ENCODE assay signal across 22 cellular contexts in genomic region chr11:95832763-95833162, GRCh38. TPM values are rescaled to one million over a fixed set of nuclear protein-coding genes. Genes with fewer than 3 reads are reported as not detected.
DNase-seq lines count a peak whose midpoint lies in the region; ATAC-seq and TF ChIP-seq lines count a peak whose summit lies in the region.
"Had no signal": no experiment of that assay in that cellular context is flagged by ENCODE, and none has a peak within 500 bp of the region (broad histone marks: within the 10 kb centered on the region; RNA-seq: fewer than 3 reads in every experiment).

No MANE protein-coding gene starts in this region.

- H3K27ac Mint-ChIP-seq in activated naive CD8-positive, alpha-beta T cell treated with anti-CD3 and anti-CD28 coated beads for 36 hours = peak overlapping the region; percentile 2
- H3K27ac Mint-ChIP-seq: activated T-helper 1 cell treated with anti-CD3 and anti-CD28 coated beads, Interleukin-12 subunit alpha, Interleukin-12 subunit beta, Interleukin-2, Interleukin-4 antibody, amounts not matched to agents 30 ng/mL and 10 ng/mL and 1 ng/mL, durations not matched to agents 14 hours and 24 hours and 36 hours; CD8-positive, alpha-beta T cell; T-helper 1 cell treated with Interleukin-12 subunit alpha and Interleukin-12 subunit beta and Interleukin-4 antibody, amounts not matched to agents 30 μg/mL and 1 μg/mL, for 36 hours had no signal

- TF ChIP-seq EP300 in tibial nerve (IDR thresholded peaks at IDR 0.05) = no peak

- no peaks in the 10 kb centered on the region for H3K9me3 ChIP-seq in tibial nerve
- H3K9me3 ChIP-seq: lower lobe of right lung, ovary, stomach, upper lobe of left lung had no signal

- H3K4me1 ChIP-seq in tibial nerve = peaks cover 0 to 15% (median 0%) of the 10 kb centered on the region in 4 donors
- H3K4me1 ChIP-seq: lower lobe of right lung, upper lobe of left lung had no signal

- no peaks in the 10 kb centered on the region for H3K27me3 Mint-ChIP-seq in activated naive CD8-positive, alpha-beta T cell treated with anti-CD3 and anti-CD28 coated beads for 36 hours

- H3K27ac ChIP-seq in tibial nerve = no peak overlapping the region
- H3K27ac ChIP-seq: lower lobe of right lung, ovary, stomach, upper lobe of left lung had no signal

- no peak for TF ChIP-seq POLR2A in tibial nerve (IDR thresholded peaks at IDR 0.05)

- no peak for TF ChIP-seq CTCF in fibroblast of the aortic adventitia (IDR thresholded peaks at IDR 0.05; ENCODE audit: insufficient read depth, low read length)
- TF ChIP-seq CTCF in tibial nerve (IDR thresholded peaks at IDR 0.05) = no peak

- peaks cover 21% of the 10 kb centered on the region for H3K36me3 Mint-ChIP-seq in activated naive CD8-positive, alpha-beta T cell treated with anti-CD3 and anti-CD28 coated beads for 36 hours

- peaks cover 9% of the 10 kb centered on the region for H3K4me1 Mint-ChIP-seq in activated naive CD8-positive, alpha-beta T cell treated with anti-CD3 and anti-CD28 coated beads for 36 hours

- H3K27me3 ChIP-seq in tibial nerve = no peaks in the 10 kb centered on the region
- H3K27me3 ChIP-seq: ovary, stomach, upper lobe of left lung had no signal

- DNase-seq in A172 (ENCODE audit: low spot score) = peak; percentile 53
- DNase-seq in H4 (ENCODE audit: low spot score) = peak; percentile 81
- no peak for DNase-seq in activated naive CD8-positive, alpha-beta T cell treated with anti-CD3 and anti-CD28 coated beads for 36 hours
- peak; percentile 58 for DNase-seq in fibroblast of the aortic adventitia (ENCODE audit: low read depth)
- DNase-seq in ecto neural progenitor cell (ENCODE audit: low spot score) = no peak
- no peak for DNase-seq in COLO829 (ENCODE audit: low spot score)
- DNase-seq in tibial nerve (ENCODE audit: low spot score in 2 of 2) = no peak
- DNase-seq: activated CD4-positive, CD25-positive, alpha-beta regulatory T cell; aorta; CD8-positive, alpha-beta T cell; lower lobe of right lung; NCI-H1048; NCI-H2107; NCI-H526 treated with DMSO at 0.1 percent for 48 hours; ovary; SHP77 treated with DMSO at 0.1 percent for 48 hours; stomach; upper lobe of left lung had no signal

- no peak for ATAC-seq in GM21786 (IDR thresholded peaks at IDR 0.05; ENCODE audit: unreplicated experiment)
- ATAC-seq: CD8-positive, alpha-beta T cell; sciatic nerve had no signal

- 61 to 77% methylated on average over 3 of the region's 3 CpGs for WGBS in tibial nerve, 2 donors

- no peaks in the 10 kb centered on the region for H3K9me3 Mint-ChIP-seq in activated naive CD8-positive, alpha-beta T cell treated with anti-CD3 and anti-CD28 coated beads for 36 hours
- H3K9me3 Mint-ChIP-seq: activated T-helper 1 cell treated with anti-CD3 and anti-CD28 coated beads, Interleukin-12 subunit alpha, Interleukin-12 subunit beta, Interleukin-2, Interleukin-4 antibody, amounts not matched to agents 30 ng/mL and 10 ng/mL and 1 ng/mL, durations not matched to agents 14 hours and 24 hours and 36 hours; CD8-positive, alpha-beta T cell; T-helper 1 cell treated with Interleukin-12 subunit alpha and Interleukin-12 subunit beta and Interleukin-4 antibody, amounts not matched to agents 30 μg/mL and 1 μg/mL, for 36 hours had no signal

- H3K4me3 ChIP-seq in fibroblast of the aortic adventitia (ENCODE audit: low read depth, low read length) (no peak overlapping the region), tibial nerve (no peak overlapping the region)
- H3K4me3 ChIP-seq: lower lobe of right lung, ovary, stomach, upper lobe of left lung had no signal

- H3K4me3 Mint-ChIP-seq in activated naive CD8-positive, alpha-beta T cell treated with anti-CD3 and anti-CD28 coated beads for 36 hours = no peak overlapping the region
- H3K4me3 Mint-ChIP-seq: activated T-helper 1 cell treated with anti-CD3 and anti-CD28 coated beads, Interleukin-12 subunit alpha, Interleukin-12 subunit beta, Interleukin-2, Interleukin-4 antibody, amounts not matched to agents 30 ng/mL and 10 ng/mL and 1 ng/mL, durations not matched to agents 14 hours and 24 hours and 36 hours; CD8-positive, alpha-beta T cell; T-helper 1 cell treated with Interleukin-12 subunit alpha and Interleukin-12 subunit beta and Interleukin-4 antibody, amounts not matched to agents 30 μg/mL and 1 μg/mL, for 36 hours had no signal

- peaks cover 0 to 72% (median 5%) of the 10 kb centered on the region in 3 donors for H3K36me3 ChIP-seq in tibial nerve
- H3K36me3 ChIP-seq: ovary had no signal

RNA-seq across cellular contexts. Expression of gene CEP57, which starts 42.5 kb away (rescaled TPM):
- 30.2 and 36.9 TPM in 2 replicates for total RNA-seq in A172 (2014; rRNA removed; shearing (Covaris generic))
- 28.8 and 36.1 TPM in 2 replicates for total RNA-seq in H4 (2014; rRNA removed; shearing (Covaris generic))
- 100 to 1,000 TPM; 101 to 105 TPM for total RNA-seq in activated naive CD8-positive, alpha-beta T cell treated with anti-CD3 and anti-CD28 coated beads for 36 hours
- total RNA-seq in fibroblast of the aortic adventitia (ENCODE audit: low replicate concordance) = 26.8 and 68.1 TPM in 2 replicates
- total RNA-seq in tibial nerve = 10 to 100 TPM; 48.9 to 58.0 (median 52.1) TPM

RNA-seq across cellular contexts. Expression of gene FAM76B, which starts 43.2 kb away (rescaled TPM):
- 5.8 and 9.6 TPM in 2 replicates for total RNA-seq in A172 (2014; rRNA removed; shearing (Covaris generic))
- 5.4 and 11.3 TPM in 2 replicates for total RNA-seq in H4 (2014; rRNA removed; shearing (Covaris generic))
- total RNA-seq in activated naive CD8-positive, alpha-beta T cell treated with anti-CD3 and anti-CD28 coated beads for 36 hours = 10 to 100 TPM; 46.8 to 49.8 TPM
- total RNA-seq in fibroblast of the aortic adventitia (ENCODE audit: low replicate concordance) = 19.3 and 26.2 TPM in 2 replicates
- total RNA-seq in tibial nerve = 10 to 100 TPM; 46.1 to 91.8 (median 54.3) TPM

Comparison
In these comparisons a context has a peak if more than half of its experiments do, and no peak if none do; other contexts are left out.
1. DNase-seq: peak in A172 (single experiment), H4 (single experiment) and fibroblast of the aortic adventitia (single experiment); none in activated naive CD8-positive, alpha-beta T cell treated with anti-CD3 and anti-CD28 coated beads for 36 hours (single experiment), ecto neural progenitor cell (single experiment), COLO829 (single experiment) and tibial nerve (0 of 2).